In genomic region chr1:183822081-183822611, GRCh38 we compare ENCODE assay signal across 14 cellular contexts. TPM values are rescaled to one million over a fixed set of nuclear protein-coding genes. Genes with fewer than 3 reads are reported as not detected.
DNase-seq lines count a peak whose midpoint lies in the region; ATAC-seq and TF ChIP-seq lines count a peak whose summit lies in the region.
"Had no signal": no experiment of that assay in that cellular context is flagged by ENCODE, and none has a peak within 500 bp of the region (broad histone marks: within the 10 kb centered on the region; RNA-seq: fewer than 3 reads in every experiment).

No MANE protein-coding gene starts in this region.

- no peaks in the 10 kb centered on the region for H3K4me1 Mint-ChIP-seq in activated T-helper 17 cell treated with anti-CD3 and anti-CD28 coated beads, Interleukin-2, amount 50 U/mL, for 72 hours
- H3K4me1 Mint-ChIP-seq: immature natural killer cell had no signal

- peak overlapping the region; percentile 47 for H2AFZ ChIP-seq in ACC112 (ENCODE audit: low read length, unreplicated experiment)

- H3K36me3 Mint-ChIP-seq in activated T-helper 17 cell treated with anti-CD3 and anti-CD28 coated beads, Interleukin-2, amount 50 U/mL, for 72 hours (ENCODE audit: low read depth), result no peaks in the 10 kb centered on the region
- H3K36me3 Mint-ChIP-seq: immature natural killer cell had no signal

- DNase-seq in fibroblast of mammary gland (ENCODE audit: low read depth) (peak; percentile 80), pons (ENCODE audit: low spot score) (peak; percentile 57), foreskin melanocyte (no peak)
- DNase-seq in effector CD8-positive, alpha-beta T cell (lab: John Stamatoyannopoulos, UW), result no peak
- DNase-seq: activated T-cell treated with anti-CD3 and anti-CD28 coated beads, Interleukin-2, amount 50 U/mL, for 72 hours; immature natural killer cell; NCI-H345 had no signal

- peak overlapping the region; percentile 29; the same call in 1 of the 2 replicates for H3K4me3 ChIP-seq in ACC112 (ENCODE audit: low read depth, low read length)
- H3K4me3 ChIP-seq in fibroblast of mammary gland (ENCODE audit: control insufficient read depth, low read depth, low read length), result no peak overlapping the region
- H3K4me3 ChIP-seq: HAP-1 had no signal

- peaks cover 39% of the 10 kb centered on the region for H3K4me1 ChIP-seq in ACC112 (ENCODE audit: control insufficient read depth, insufficient read depth, low read length, unreplicated experiment)

- H3K4me3 Mint-ChIP-seq in activated T-helper 17 cell treated with anti-CD3 and anti-CD28 coated beads, Interleukin-2, amount 50 U/mL, for 72 hours, result no peak overlapping the region
- H3K4me3 Mint-ChIP-seq: activated T-cell treated with anti-CD3 and anti-CD28 coated beads, Interleukin-2, amount 50 U/mL, for 72 hours; immature natural killer cell; type B pancreatic cell had no signal

- no peaks in the 10 kb centered on the region for H3K36me3 ChIP-seq in ACC112 (ENCODE audit: insufficient read depth, low read length)
- H3K36me3 ChIP-seq: HAP-1, neutrophil had no signal

- H3K27ac Mint-ChIP-seq in activated T-helper 17 cell treated with anti-CD3 and anti-CD28 coated beads, Interleukin-2, amount 50 U/mL, for 72 hours, result no peak overlapping the region
- H3K27ac Mint-ChIP-seq: activated T-cell treated with anti-CD3 and anti-CD28 coated beads, Interleukin-2, amount 50 U/mL, for 72 hours; immature natural killer cell; type B pancreatic cell had no signal

- no peaks in the 10 kb centered on the region for H3K9me3 Mint-ChIP-seq in activated T-helper 17 cell treated with anti-CD3 and anti-CD28 coated beads, Interleukin-2, amount 50 U/mL, for 72 hours
- H3K9me3 Mint-ChIP-seq: activated T-cell treated with anti-CD3 and anti-CD28 coated beads, Interleukin-2, amount 50 U/mL, for 72 hours; immature natural killer cell; type B pancreatic cell had no signal

- TF ChIP-seq CTCF in fibroblast of mammary gland (conservative IDR thresholded peaks at IDR 0.05; ENCODE audit: control insufficient read depth, insufficient read depth, low read depth, low read length), result no peak

- no peaks in the 10 kb centered on the region for H3K27me3 ChIP-seq in ACC112 (ENCODE audit: insufficient read depth, low read length)
- H3K27me3 ChIP-seq: neutrophil had no signal

- peak overlapping the region; percentile 91 for H3K27ac ChIP-seq in ACC112 (ENCODE audit: low read depth, low read length)
- H3K27ac ChIP-seq: neutrophil had no signal

- peak; percentile 81 for ATAC-seq in SK-N-SH treated with all-trans-retinoic acid at 6 μM for 48 hours
- no peak for ATAC-seq in GM21447 (IDR thresholded peaks at IDR 0.05; ENCODE audit: unreplicated experiment)
- ATAC-seq in activated T-helper 17 cell treated with anti-CD3 and anti-CD28 coated beads, Interleukin-2, amount 50 U/mL, for 72 hours (replicated peaks), result no peak

- H3K27me3 Mint-ChIP-seq in activated T-helper 17 cell treated with anti-CD3 and anti-CD28 coated beads, Interleukin-2, amount 50 U/mL, for 72 hours, result no peaks in the 10 kb centered on the region
- H3K27me3 Mint-ChIP-seq: type B pancreatic cell had no signal

- H3K79me2 ChIP-seq in ACC112 (ENCODE audit: control insufficient read depth, insufficient read depth, low read length, unreplicated experiment), result peaks cover 67% of the 10 kb centered on the region

TF ChIP-seq in SK-N-SH treated with all-trans-retinoic acid at 6 μM for 48 hours, 23 proteins besides CTCF, POLR2A, EP300 and RAD21:
- TF ChIP-seq ESRRG (CRISPR knock-in tag; IDR thresholded peaks at IDR 0.05), result no peak
- TF ChIP-seq GLIS3 (CRISPR knock-in tag; IDR thresholded peaks at IDR 0.05), result no peak
- 0 out of 2 replicates have a peak, but pooled peaks have one; percentile 20 for TF ChIP-seq POU6F1 (CRISPR knock-in tag; IDR thresholded peaks at IDR 0.05; ENCODE audit: borderline replicate concordance, low read depth)
- TF ChIP-seq ISL1 (CRISPR knock-in tag; IDR thresholded peaks at IDR 0.05), result 0 out of 2 replicates have a peak, but pooled peaks have one; percentile 62
- TF ChIP-seq CSDC2 (CRISPR knock-in tag; IDR thresholded peaks at IDR 0.05), result no peak
- TF ChIP-seq RARB (CRISPR knock-in tag; IDR thresholded peaks at IDR 0.05), result no peak
- no peak for TF ChIP-seq ZFP3 (CRISPR knock-in tag; IDR thresholded peaks at IDR 0.05)
- no peak for TF ChIP-seq CREB5 (CRISPR knock-in tag; IDR thresholded peaks at IDR 0.05; ENCODE audit: low read depth)
- TF ChIP-seq ZFP30 (CRISPR knock-in tag; IDR thresholded peaks at IDR 0.05), result no peak
- 0 out of 2 replicates have a peak, but pooled peaks have one; percentile 4 for TF ChIP-seq ZC3H10 (CRISPR knock-in tag; IDR thresholded peaks at IDR 0.05)
- TF ChIP-seq TOX (CRISPR knock-in tag; IDR thresholded peaks at IDR 0.05; ENCODE audit: borderline replicate concordance), result no peak
- TF ChIP-seq PPARA (CRISPR knock-in tag; IDR thresholded peaks at IDR 0.05; ENCODE audit: borderline replicate concordance), result no peak
- TF ChIP-seq BACH2 (CRISPR knock-in tag; IDR thresholded peaks at IDR 0.05; ENCODE audit: borderline replicate concordance), result no peak
- no peak for TF ChIP-seq SNAI2 (CRISPR knock-in tag; IDR thresholded peaks at IDR 0.05)

RNA-seq across cellular contexts. Expression of gene RGL1, which starts 17.2 kb away (rescaled TPM):
- total RNA-seq in activated T-helper 17 cell treated with anti-CD3 and anti-CD28 coated beads, Interleukin-2, amount 50 U/mL, for 72 hours, result 1 to 10 TPM; 1.7 to 2.6 TPM

Comparison
In these comparisons a context has a peak if more than half of its experiments do, and no peak if none do; other contexts are left out.
1. DNase-seq: peak in fibroblast of mammary gland (single experiment) and pons (single experiment); none in foreskin melanocyte (single experiment) and effector CD8-positive, alpha-beta T cell (single experiment).